ENCODE assay signal across 8 cellular contexts in genomic region chrX:118496763-118497079, GRCh38. TPM values are rescaled to one million over a fixed set of nuclear protein-coding genes. Genes with fewer than 3 reads are reported as not detected.
DNase-seq lines count a peak whose midpoint lies in the region; ATAC-seq and TF ChIP-seq lines count a peak whose summit lies in the region.

No MANE protein-coding gene starts in this region.

- H3K4me1 ChIP-seq in tibial nerve: peaks cover 0 to 6% (median 0%) of the 10 kb centered on the region in 4 donors

- POLR2A ChIA-PET in activated naive CD8-positive, alpha-beta T cell treated with anti-CD3 and anti-CD28 coated beads, Interleukin-2, amount 10 ng/mL, durations not matched to agents 7 days and 5 days (lab: Charles Lee): interaction anchor here (0.6 to 3.8 kb wide), 11 partner anchors 11 to 150 kb away, joined by 3 to 107 read pairs (median 7); partner anchors contain the start of gene WDR44

- H3K9me3 Mint-ChIP-seq in activated CD4-positive, alpha-beta T cell treated with anti-CD3 and anti-CD28 coated beads, Interleukin-2, amount 10 ng/mL, durations not matched to agents 24 days and 14 days: no peaks in the 10 kb centered on the region
- no peaks in the 10 kb centered on the region for H3K9me3 Mint-ChIP-seq in activated naive CD8-positive, alpha-beta T cell treated with anti-CD3 and anti-CD28 coated beads, Interleukin-2, amount 10 ng/mL, durations not matched to agents 7 days and 5 days

- ATAC-seq in HG03139 (IDR thresholded peaks at IDR 0.05; ENCODE audit: unreplicated experiment): peak; percentile 7
- ATAC-seq in activated naive CD8-positive, alpha-beta T cell treated with anti-CD3 and anti-CD28 coated beads, Interleukin-2, amount 10 ng/mL, durations not matched to agents 7 days and 5 days (ENCODE audit: low read depth): peak; percentile 5

- TF ChIP-seq CTCF in tibial nerve (IDR thresholded peaks at IDR 0.05): no peak

- intact Hi-C loops in activated CD4-positive, alpha-beta T cell treated with anti-CD3 and anti-CD28 coated beads, Interleukin-2, amount 10 ng/mL, durations not matched to agents 24 days and 14 days (cut with micrococcal nuclease): no loop called here

- no peaks in the 10 kb centered on the region for H3K36me3 ChIP-seq in tibial nerve

- TF ChIP-seq EP300 in tibial nerve (IDR thresholded peaks at IDR 0.05): peak in 1 of 2 donors; percentile 1

- WGBS in tibial nerve, 2 donors: 0 to 33% methylated on average over 8 to 13 of the region's 13 CpGs

- DNase-seq in activated CD4-positive, alpha-beta T cell treated with anti-CD3 and anti-CD28 coated beads, Interleukin-2, amount 10 ng/mL, durations not matched to agents 24 days and 14 days: no peak
- DNase-seq in activated CD4-positive, alpha-beta T cell treated with anti-CD3 and anti-CD28 coated beads, Interleukin-2, amount 50 U/mL, for 1 hour: no peak
- no peak for DNase-seq in activated naive CD8-positive, alpha-beta T cell treated with anti-CD3 and anti-CD28 coated beads, Interleukin-2, amount 10 ng/mL, durations not matched to agents 7 days and 5 days
- DNase-seq in tibial nerve (ENCODE audit: low spot score in 2 of 2) (no peak), hepatic stellate cell (ENCODE audit: low spot score) (no peak), SKM-1 treated with dmso at 0.1 percent for 144 hours (lab: John Stamatoyannopoulos, UW; ENCODE audit: unreplicated experiment) (no peak)

- no peaks in the 10 kb centered on the region for H3K27me3 Mint-ChIP-seq in activated CD4-positive, alpha-beta T cell treated with anti-CD3 and anti-CD28 coated beads, Interleukin-2, amount 10 ng/mL, durations not matched to agents 24 days and 14 days
- H3K27me3 Mint-ChIP-seq in activated naive CD8-positive, alpha-beta T cell treated with anti-CD3 and anti-CD28 coated beads, Interleukin-2, amount 10 ng/mL, durations not matched to agents 7 days and 5 days: no peaks in the 10 kb centered on the region

- H3K36me3 Mint-ChIP-seq in activated CD4-positive, alpha-beta T cell treated with anti-CD3 and anti-CD28 coated beads, Interleukin-2, amount 10 ng/mL, durations not matched to agents 24 days and 14 days (ENCODE audit: low read depth): peaks cover 5% of the 10 kb centered on the region
- H3K36me3 Mint-ChIP-seq in activated naive CD8-positive, alpha-beta T cell treated with anti-CD3 and anti-CD28 coated beads, Interleukin-2, amount 10 ng/mL, durations not matched to agents 7 days and 5 days: peaks cover 5% of the 10 kb centered on the region

- H3K27ac ChIP-seq in layer of hippocampus (ENCODE audit: low read depth, low read length) (peak overlapping the region; percentile 22), tibial nerve (peak overlapping the region in 3 of 4 donors; percentile 82 to 89 (median 84))

- H3K9me3 ChIP-seq in tibial nerve: no peaks in the 10 kb centered on the region

- peaks cover 18% of the 10 kb centered on the region for H3K4me1 Mint-ChIP-seq in activated CD4-positive, alpha-beta T cell treated with anti-CD3 and anti-CD28 coated beads, Interleukin-2, amount 10 ng/mL, durations not matched to agents 24 days and 14 days
- H3K4me1 Mint-ChIP-seq in activated naive CD8-positive, alpha-beta T cell treated with anti-CD3 and anti-CD28 coated beads, Interleukin-2, amount 10 ng/mL, durations not matched to agents 7 days and 5 days: peaks cover 14% of the 10 kb centered on the region

- peak overlapping the region; percentile 42 to 88 (median 64) for H3K4me3 ChIP-seq in tibial nerve

- H3K27ac Mint-ChIP-seq in activated CD4-positive, alpha-beta T cell treated with anti-CD3 and anti-CD28 coated beads, Interleukin-2, amount 10 ng/mL, durations not matched to agents 24 days and 14 days: peak overlapping the region; percentile 98
- H3K27ac Mint-ChIP-seq in activated naive CD8-positive, alpha-beta T cell treated with anti-CD3 and anti-CD28 coated beads, Interleukin-2, amount 10 ng/mL, durations not matched to agents 7 days and 5 days: peak overlapping the region; percentile 99

- no peak for TF ChIP-seq POLR2A in tibial nerve (IDR thresholded peaks at IDR 0.05)

- H3K27me3 ChIP-seq in layer of hippocampus (ENCODE audit: control insufficient read depth, insufficient read depth, low read length) (no peaks in the 10 kb centered on the region), tibial nerve (peaks cover 0 to 12% of the 10 kb centered on the region in 2 donors)

- peak overlapping the region; percentile 99 for H3K4me3 Mint-ChIP-seq in activated CD4-positive, alpha-beta T cell treated with anti-CD3 and anti-CD28 coated beads, Interleukin-2, amount 10 ng/mL, durations not matched to agents 24 days and 14 days
- peak overlapping the region; percentile 99 for H3K4me3 Mint-ChIP-seq in activated naive CD8-positive, alpha-beta T cell treated with anti-CD3 and anti-CD28 coated beads, Interleukin-2, amount 10 ng/mL, durations not matched to agents 7 days and 5 days

RNA-seq across cellular contexts. Expression of gene DOCK11, which starts 1.1 kb away (rescaled TPM):
- total RNA-seq in activated CD4-positive, alpha-beta T cell treated with anti-CD3 and anti-CD28 coated beads, Interleukin-2, amount 10 ng/mL, durations not matched to agents 24 days and 14 days: 27.8 and 28.6 TPM in 2 replicates
- 10 to 100 TPM; 71.9 to 80.4 TPM for total RNA-seq in activated naive CD8-positive, alpha-beta T cell treated with anti-CD3 and anti-CD28 coated beads, Interleukin-2, amount 10 ng/mL, durations not matched to agents 7 days and 5 days
- 10 to 100 TPM; 30.0 to 50.7 (median 35.7) TPM for total RNA-seq in tibial nerve
